In the genomic region with DNA sequence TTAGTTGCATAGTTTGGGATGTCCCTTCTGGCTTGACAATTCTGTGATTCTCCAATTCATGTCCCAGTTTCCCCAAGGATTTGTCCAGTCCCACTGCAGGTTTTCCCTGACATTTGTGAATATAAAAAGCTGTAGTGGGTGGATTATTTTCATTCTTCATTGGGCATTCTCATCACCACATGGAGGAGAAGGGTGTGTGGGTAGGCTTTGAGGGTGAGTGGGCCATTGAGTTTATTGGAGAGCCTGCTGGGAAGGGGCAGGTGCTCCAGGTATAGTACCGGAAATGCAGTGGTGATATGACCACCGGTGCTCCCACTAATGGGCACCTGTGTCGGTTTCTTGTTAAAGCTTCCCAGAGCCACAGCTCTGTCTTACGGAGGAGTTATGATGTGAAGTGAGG, we compare ENCODE assay signal across 33 cellular contexts.
DNase-seq lines count a peak whose midpoint lies in the region; ATAC-seq and TF ChIP-seq lines count a peak whose summit lies in the region.
"Had no signal": no experiment of that assay in that cellular context is flagged by ENCODE, and none has a peak within 500 bp of the region (broad histone marks: within the 10 kb centered on the region; RNA-seq: fewer than 3 reads in every experiment).

No MANE protein-coding gene starts in this region.

- H3K4me1 ChIP-seq in HEK293 (ENCODE audit: control insufficient read depth, insufficient read depth, low read length): no peaks in the 10 kb centered on the region
- H3K4me1 ChIP-seq: A549; BE2C; BLaER1; BLaER1 treated with 17β-estradiol and CSF1 and Interleukin-3, amounts not matched to agents 10 nM and 100 nM; Caco-2 had no signal

- no peak overlapping the region for H3K4me3 ChIP-seq in HEK293 (ENCODE audit: low read depth, low read length)
- H3K4me3 ChIP-seq: A549; BLaER1; BLaER1 treated with 17β-estradiol and CSF1 and Interleukin-3, amounts not matched to agents 10 nM and 100 nM had no signal

- H3K9me3 Mint-ChIP-seq in activated naive CD8-positive, alpha-beta T cell treated with anti-CD3 and anti-CD28 coated beads, Interleukin-2, amount 10 ng/mL, durations not matched to agents 7 days and 5 days: no peaks in the 10 kb centered on the region
- no peaks in the 10 kb centered on the region for H3K9me3 Mint-ChIP-seq in activated naive CD8-positive, alpha-beta T cell treated with anti-CD3 and anti-CD28 coated beads for 36 hours
- H3K9me3 Mint-ChIP-seq in neural crest cell: no peaks in the 10 kb centered on the region
- H3K9me3 Mint-ChIP-seq: CD4-positive, alpha-beta memory T cell; CD4-positive, alpha-beta T cell; CD8-positive, alpha-beta T cell had no signal

- TF ChIP-seq CTCF in HEK293 (tag by site-specific recombination; IDR thresholded peaks at IDR 0.05) (no peak), neural crest cell (conservative IDR thresholded peaks at IDR 0.05) (no peak)

- peaks cover 5% of the 10 kb centered on the region for H3K27me3 Mint-ChIP-seq in activated naive CD8-positive, alpha-beta T cell treated with anti-CD3 and anti-CD28 coated beads, Interleukin-2, amount 10 ng/mL, durations not matched to agents 7 days and 5 days
- H3K27me3 Mint-ChIP-seq in activated naive CD8-positive, alpha-beta T cell treated with anti-CD3 and anti-CD28 coated beads for 36 hours: no peaks in the 10 kb centered on the region
- peaks cover 35% of the 10 kb centered on the region for H3K27me3 Mint-ChIP-seq in neural crest cell (ENCODE audit: low read depth)
- H3K27me3 Mint-ChIP-seq: B cell had no signal

- no peak for DNase-seq in activated naive CD8-positive, alpha-beta T cell treated with anti-CD3 and anti-CD28 coated beads, Interleukin-2, amount 10 ng/mL, durations not matched to agents 7 days and 5 days
- no peak for DNase-seq in activated naive CD8-positive, alpha-beta T cell treated with anti-CD3 and anti-CD28 coated beads for 36 hours
- DNase-seq in neural crest cell (ENCODE audit: low read depth, low spot score): no peak
- DNase-seq: 8988T; ACHN; AML-193; BE2C; C1 segment of cervical spinal cord; Caco-2; Calu3; CD4-positive, alpha-beta memory T cell; CD4-positive, alpha-beta T cell; CD4-positive, CD25-positive, alpha-beta regulatory T cell; CD8-positive, alpha-beta memory T cell; CD8-positive, alpha-beta T cell; COR-L47; DMS 273 treated with DMSO at 0.1 percent for 48 hours; DMS153; DMS53; DMS79; DMS79 treated with DMSO at 0.1 percent for 48 hours; DND-41; EL had no signal

- no peak overlapping the region for H3K4me3 Mint-ChIP-seq in activated naive CD8-positive, alpha-beta T cell treated with anti-CD3 and anti-CD28 coated beads, Interleukin-2, amount 10 ng/mL, durations not matched to agents 7 days and 5 days
- H3K4me3 Mint-ChIP-seq in activated naive CD8-positive, alpha-beta T cell treated with anti-CD3 and anti-CD28 coated beads for 36 hours: no peak overlapping the region
- no peak overlapping the region for H3K4me3 Mint-ChIP-seq in neural crest cell
- H3K4me3 Mint-ChIP-seq: B cell; CD14-positive monocyte; CD4-positive, alpha-beta memory T cell; CD4-positive, alpha-beta T cell; CD4-positive, CD25-positive, alpha-beta regulatory T cell; CD8-positive, alpha-beta memory T cell; CD8-positive, alpha-beta T cell had no signal

- H3K27ac ChIP-seq in HEK293 (ENCODE audit: extremely low read depth, low read depth, low read length): no peak overlapping the region
- H3K27ac ChIP-seq: 22Rv1; A549; BLaER1; BLaER1 treated with 17β-estradiol and CSF1 and Interleukin-3, amounts not matched to agents 10 nM and 100 nM; C4-2B had no signal

- POLR2A ChIA-PET in activated naive CD8-positive, alpha-beta T cell treated with anti-CD3 and anti-CD28 coated beads, Interleukin-2, amount 10 ng/mL, durations not matched to agents 7 days and 5 days (lab: Charles Lee): no interaction called here
- POLR2A ChIA-PET in HEK293 (lab: Yijun Ruan, JAX): no interaction called here

- CTCF ChIA-PET in HEK293 (lab: Yijun Ruan, JAX): interaction anchor here (0.7 to 3.5 kb wide), 2 partner anchors 11 to 161 kb away, joined by 3 to 17 read pairs; no protein-coding TSS in a partner anchor

- ATAC-seq in activated naive CD8-positive, alpha-beta T cell treated with anti-CD3 and anti-CD28 coated beads, Interleukin-2, amount 10 ng/mL, durations not matched to agents 7 days and 5 days (ENCODE audit: low read depth): no peak
- ATAC-seq in GM19035 (IDR thresholded peaks at IDR 0.05; ENCODE audit: unreplicated experiment) (no peak), GM18511 (IDR thresholded peaks at IDR 0.05; ENCODE audit: unreplicated experiment) (no peak)
- ATAC-seq: A549; CD8-positive, alpha-beta T cell had no signal

- H3K27ac Mint-ChIP-seq in activated naive CD8-positive, alpha-beta T cell treated with anti-CD3 and anti-CD28 coated beads, Interleukin-2, amount 10 ng/mL, durations not matched to agents 7 days and 5 days: peak overlapping the region; percentile 24
- H3K27ac Mint-ChIP-seq in activated naive CD8-positive, alpha-beta T cell treated with anti-CD3 and anti-CD28 coated beads for 36 hours: no peak overlapping the region
- peak overlapping the region; percentile 17 for H3K27ac Mint-ChIP-seq in neural crest cell (ENCODE audit: unreplicated experiment)
- H3K27ac Mint-ChIP-seq: B cell; CD14-positive monocyte; CD4-positive, alpha-beta memory T cell; CD4-positive, alpha-beta T cell; CD4-positive, CD25-positive, alpha-beta regulatory T cell; CD8-positive, alpha-beta memory T cell; CD8-positive, alpha-beta T cell had no signal

- H3K36me3 Mint-ChIP-seq in activated naive CD8-positive, alpha-beta T cell treated with anti-CD3 and anti-CD28 coated beads, Interleukin-2, amount 10 ng/mL, durations not matched to agents 7 days and 5 days: no peaks in the 10 kb centered on the region
- no peaks in the 10 kb centered on the region for H3K36me3 Mint-ChIP-seq in activated naive CD8-positive, alpha-beta T cell treated with anti-CD3 and anti-CD28 coated beads for 36 hours
- H3K36me3 Mint-ChIP-seq in neural crest cell (ENCODE audit: low read depth): no peaks in the 10 kb centered on the region
- H3K36me3 Mint-ChIP-seq: CD14-positive monocyte; CD4-positive, alpha-beta memory T cell; CD4-positive, CD25-positive, alpha-beta regulatory T cell; CD8-positive, alpha-beta memory T cell; CD8-positive, alpha-beta T cell had no signal

- no peaks in the 10 kb centered on the region for H3K4me1 Mint-ChIP-seq in activated naive CD8-positive, alpha-beta T cell treated with anti-CD3 and anti-CD28 coated beads, Interleukin-2, amount 10 ng/mL, durations not matched to agents 7 days and 5 days
- no peaks in the 10 kb centered on the region for H3K4me1 Mint-ChIP-seq in activated naive CD8-positive, alpha-beta T cell treated with anti-CD3 and anti-CD28 coated beads for 36 hours
- H3K4me1 Mint-ChIP-seq in neural crest cell: peaks cover 9% of the 10 kb centered on the region
- H3K4me1 Mint-ChIP-seq: B cell; CD4-positive, alpha-beta memory T cell; CD4-positive, CD25-positive, alpha-beta regulatory T cell; CD8-positive, alpha-beta memory T cell had no signal

- no peaks in the 10 kb centered on the region for H3K9me3 ChIP-seq in HEK293 (ENCODE audit: control insufficient read depth, insufficient read depth, low read depth, low read length)
- H3K9me3 ChIP-seq: A549; BE2C; BLaER1; BLaER1 treated with 17β-estradiol and CSF1 and Interleukin-3, amounts not matched to agents 10 nM and 100 nM had no signal

- H3K36me3 ChIP-seq in HEK293 (ENCODE audit: control insufficient read depth in 2 of 2, insufficient read depth in 1 of 2, low read length in 2 of 2): no peaks in the 10 kb centered on the region
- H3K36me3 ChIP-seq: BE2C; BLaER1; BLaER1 treated with 17β-estradiol and CSF1 and Interleukin-3, amounts not matched to agents 10 nM and 100 nM had no signal

TF ChIP-seq in HEK293, 187 proteins besides CTCF, POLR2A, EP300 and RAD21:
- TF ChIP-seq ZNF239 (tag by site-specific recombination; IDR thresholded peaks at IDR 0.05) (no peak), EGR2 (tag by site-specific recombination; IDR thresholded peaks at IDR 0.05; ENCODE audit: low read depth) (peak; percentile 81), ZFHX2 (tag by site-specific recombination; conservative IDR thresholded peaks at IDR 0.05) (peak; percentile 79)
